In the genomic region with DNA sequence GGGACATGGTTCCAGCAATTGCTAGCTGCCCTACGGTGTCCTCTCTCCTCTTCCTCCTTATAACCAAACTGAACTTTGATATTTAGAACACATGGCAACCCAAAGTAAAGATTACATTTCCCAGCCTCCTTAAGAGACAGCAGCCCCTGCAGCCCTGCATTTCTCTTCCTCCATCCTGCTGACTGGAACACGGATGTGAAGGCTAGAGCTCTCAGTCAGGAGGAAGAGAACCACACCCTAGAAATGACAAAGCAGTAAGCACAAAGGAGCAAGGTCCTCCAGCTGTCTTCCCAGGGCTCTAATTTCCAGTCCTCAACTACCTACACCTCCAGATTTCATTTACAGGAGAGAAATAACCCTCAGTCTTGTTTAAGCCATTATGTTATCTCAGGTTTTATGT, we compare ENCODE assay signal across 1 cellular context.
TF ChIP-seq lines count a peak whose summit lies in the region.

No MANE protein-coding gene starts in this region.

TF ChIP-seq in SK-N-SH treated with all-trans-retinoic acid at 6 μM for 48 hours, 23 proteins besides CTCF, POLR2A, EP300 and RAD21 (continued from another document):
- TF ChIP-seq TCF4 (CRISPR knock-in tag; IDR thresholded peaks at IDR 0.05; ENCODE audit: borderline replicate concordance) (no peak), SNAI2 (CRISPR knock-in tag; IDR thresholded peaks at IDR 0.05) (no peak), ZNF8 (CRISPR knock-in tag; IDR thresholded peaks at IDR 0.05) (no peak), GLIS3 (CRISPR knock-in tag; IDR thresholded peaks at IDR 0.05) (no peak), TOX (CRISPR knock-in tag; IDR thresholded peaks at IDR 0.05; ENCODE audit: borderline replicate concordance) (no peak), ISL1 (CRISPR knock-in tag; IDR thresholded peaks at IDR 0.05) (no peak), ARNTL (CRISPR knock-in tag; IDR thresholded peaks at IDR 0.05; ENCODE audit: borderline replicate concordance, low read depth) (no peak), ZFP3 (CRISPR knock-in tag; IDR thresholded peaks at IDR 0.05) (no peak)
- TF ChIP-seq, protein P1, sequence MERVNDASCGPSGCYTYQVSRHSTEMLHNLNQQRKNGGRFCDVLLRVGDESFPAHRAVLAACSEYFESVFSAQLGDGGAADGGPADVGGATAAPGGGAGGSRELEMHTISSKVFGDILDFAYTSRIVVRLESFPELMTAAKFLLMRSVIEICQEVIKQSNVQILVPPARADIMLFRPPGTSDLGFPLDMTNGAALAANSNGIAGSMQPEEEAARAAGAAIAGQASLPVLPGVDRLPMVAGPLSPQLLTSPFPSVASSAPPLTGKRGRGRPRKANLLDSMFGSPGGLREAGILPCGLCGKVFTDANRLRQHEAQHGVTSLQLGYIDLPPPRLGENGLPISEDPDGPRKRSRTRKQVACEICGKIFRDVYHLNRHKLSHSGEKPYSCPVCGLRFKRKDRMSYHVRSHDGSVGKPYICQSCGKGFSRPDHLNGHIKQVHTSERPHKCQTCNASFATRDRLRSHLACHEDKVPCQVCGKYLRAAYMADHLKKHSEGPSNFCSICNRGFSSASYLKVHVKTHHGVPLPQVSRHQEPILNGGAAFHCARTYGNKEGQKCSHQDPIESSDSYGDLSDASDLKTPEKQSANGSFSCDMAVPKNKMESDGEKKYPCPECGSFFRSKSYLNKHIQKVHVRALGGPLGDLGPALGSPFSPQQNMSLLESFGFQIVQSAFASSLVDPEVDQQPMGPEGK (CRISPR knock-in tag; IDR thresholded peaks at IDR 0.05; ENCODE audit: borderline replicate concordance): no peak
- TF ChIP-seq, protein P2, sequence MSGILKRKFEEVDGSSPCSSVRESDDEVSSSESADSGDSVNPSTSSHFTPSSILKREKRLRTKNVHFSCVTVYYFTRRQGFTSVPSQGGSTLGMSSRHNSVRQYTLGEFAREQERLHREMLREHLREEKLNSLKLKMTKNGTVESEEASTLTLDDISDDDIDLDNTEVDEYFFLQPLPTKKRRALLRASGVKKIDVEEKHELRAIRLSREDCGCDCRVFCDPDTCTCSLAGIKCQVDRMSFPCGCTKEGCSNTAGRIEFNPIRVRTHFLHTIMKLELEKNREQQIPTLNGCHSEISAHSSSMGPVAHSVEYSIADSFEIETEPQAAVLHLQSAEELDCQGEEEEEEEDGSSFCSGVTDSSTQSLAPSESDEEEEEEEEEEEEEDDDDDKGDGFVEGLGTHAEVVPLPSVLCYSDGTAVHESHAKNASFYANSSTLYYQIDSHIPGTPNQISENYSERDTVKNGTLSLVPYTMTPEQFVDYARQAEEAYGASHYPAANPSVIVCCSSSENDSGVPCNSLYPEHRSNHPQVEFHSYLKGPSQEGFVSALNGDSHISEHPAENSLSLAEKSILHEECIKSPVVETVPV (CRISPR knock-in tag; IDR thresholded peaks at IDR 0.05): no peak
- TF ChIP-seq, protein P3, sequence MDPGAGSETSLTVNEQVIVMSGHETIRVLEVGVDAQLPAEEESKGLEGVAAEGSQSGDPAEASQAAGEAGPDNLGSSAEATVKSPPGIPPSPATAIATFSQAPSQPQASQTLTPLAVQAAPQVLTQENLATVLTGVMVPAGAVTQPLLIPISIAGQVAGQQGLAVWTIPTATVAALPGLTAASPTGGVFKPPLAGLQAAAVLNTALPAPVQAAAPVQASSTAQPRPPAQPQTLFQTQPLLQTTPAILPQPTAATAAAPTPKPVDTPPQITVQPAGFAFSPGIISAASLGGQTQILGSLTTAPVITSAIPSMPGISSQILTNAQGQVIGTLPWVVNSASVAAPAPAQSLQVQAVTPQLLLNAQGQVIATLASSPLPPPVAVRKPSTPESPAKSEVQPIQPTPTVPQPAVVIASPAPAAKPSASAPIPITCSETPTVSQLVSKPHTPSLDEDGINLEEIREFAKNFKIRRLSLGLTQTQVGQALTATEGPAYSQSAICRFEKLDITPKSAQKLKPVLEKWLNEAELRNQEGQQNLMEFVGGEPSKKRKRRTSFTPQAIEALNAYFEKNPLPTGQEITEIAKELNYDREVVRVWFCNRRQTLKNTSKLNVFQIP (CRISPR knock-in tag; IDR thresholded peaks at IDR 0.05; ENCODE audit: borderline replicate concordance, low read depth): no peak
- TF ChIP-seq, protein P4, sequence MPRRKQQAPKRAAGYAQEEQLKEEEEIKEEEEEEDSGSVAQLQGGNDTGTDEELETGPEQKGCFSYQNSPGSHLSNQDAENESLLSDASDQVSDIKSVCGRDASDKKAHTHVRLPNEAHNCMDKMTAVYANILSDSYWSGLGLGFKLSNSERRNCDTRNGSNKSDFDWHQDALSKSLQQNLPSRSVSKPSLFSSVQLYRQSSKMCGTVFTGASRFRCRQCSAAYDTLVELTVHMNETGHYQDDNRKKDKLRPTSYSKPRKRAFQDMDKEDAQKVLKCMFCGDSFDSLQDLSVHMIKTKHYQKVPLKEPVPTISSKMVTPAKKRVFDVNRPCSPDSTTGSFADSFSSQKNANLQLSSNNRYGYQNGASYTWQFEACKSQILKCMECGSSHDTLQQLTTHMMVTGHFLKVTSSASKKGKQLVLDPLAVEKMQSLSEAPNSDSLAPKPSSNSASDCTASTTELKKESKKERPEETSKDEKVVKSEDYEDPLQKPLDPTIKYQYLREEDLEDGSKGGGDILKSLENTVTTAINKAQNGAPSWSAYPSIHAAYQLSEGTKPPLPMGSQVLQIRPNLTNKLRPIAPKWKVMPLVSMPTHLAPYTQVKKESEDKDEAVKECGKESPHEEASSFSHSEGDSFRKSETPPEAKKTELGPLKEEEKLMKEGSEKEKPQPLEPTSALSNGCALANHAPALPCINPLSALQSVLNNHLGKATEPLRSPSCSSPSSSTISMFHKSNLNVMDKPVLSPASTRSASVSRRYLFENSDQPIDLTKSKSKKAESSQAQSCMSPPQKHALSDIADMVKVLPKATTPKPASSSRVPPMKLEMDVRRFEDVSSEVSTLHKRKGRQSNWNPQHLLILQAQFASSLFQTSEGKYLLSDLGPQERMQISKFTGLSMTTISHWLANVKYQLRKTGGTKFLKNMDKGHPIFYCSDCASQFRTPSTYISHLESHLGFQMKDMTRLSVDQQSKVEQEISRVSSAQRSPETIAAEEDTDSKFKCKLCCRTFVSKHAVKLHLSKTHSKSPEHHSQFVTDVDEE (CRISPR knock-in tag; IDR thresholded peaks at IDR 0.05): no peak
TF ChIP-seq in SK-N-SH treated with all-trans-retinoic acid at 6 μM for 48 hours: peak in this region for 0.
